In the genomic region with DNA sequence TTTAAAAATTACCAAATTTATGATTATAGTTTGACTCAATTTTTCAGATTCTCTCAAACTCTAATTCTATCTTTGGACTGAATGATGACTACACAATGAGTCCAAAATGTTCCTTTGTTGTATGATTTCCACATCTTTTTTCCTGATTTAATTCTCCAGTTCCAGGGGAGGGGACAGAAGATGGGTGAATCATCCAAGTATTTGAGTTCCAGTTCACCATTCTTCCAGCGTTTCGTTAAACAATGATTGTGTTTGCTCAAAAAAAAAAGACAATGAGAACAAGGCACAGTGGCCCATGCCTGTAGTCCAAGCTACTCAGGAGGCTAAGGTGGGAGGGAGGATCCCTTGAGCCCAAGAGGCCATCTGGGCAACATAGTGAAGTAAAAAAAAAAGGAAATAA, we compare ENCODE assay signal across 16 cellular contexts.
A peak's percentile ranks its signal among the peaks of the same experiment; 100 is the strongest.
DNase-seq lines count a peak whose midpoint lies in the region.
"Had no signal": no experiment of that assay in that cellular context is flagged by ENCODE, and none has a peak within 500 bp of the region (broad histone marks: within the 10 kb centered on the region; RNA-seq: fewer than 3 reads in every experiment).

No MANE protein-coding gene starts in this region.

- DNase-seq in HCEC 1CT (peak; percentile 86), amniotic epithelial cell (ENCODE audit: low read depth) (peak; percentile 76), fibroblast of peridontal ligament (ENCODE audit: extremely low read depth) (peak; percentile 81), stromal cell of bone marrow (ENCODE audit: low read depth) (peak; percentile 72), NCI-H1092 treated with DMSO at 0.1 percent for 48 hours (lab: John Stamatoyannopoulos, UW) (no peak), activated T-cell treated with anti-CD3 and anti-CD28 coated beads for 4 hours (no peak)
- DNase-seq in activated CD4-positive, alpha-beta T cell treated with anti-CD3 and anti-CD28 coated beads for 1 hour = no peak
- DNase-seq: activated CD4-positive, alpha-beta memory T cell treated with anti-CD3 and anti-CD28 coated beads, Interleukin-2, amount 10 ng/mL, durations not matched to agents 7 days and 5 days; activated naive CD8-positive, alpha-beta T cell treated with anti-CD3 and anti-CD28 coated beads, Interleukin-2, amount 10 ng/mL, durations not matched to agents 7 days and 5 days; DMS153; heart left ventricle; naive thymus-derived CD8-positive, alpha-beta T cell; NCI-H146; posterior cingulate gyrus; stimulated activated naive CD4-positive, alpha-beta T cell; trophoblast cell had no signal

Comparison
In these comparisons a context has a peak if more than half of its experiments do, and no peak if none do; other contexts are left out.
1. DNase-seq: peak in HCEC 1CT (single experiment), amniotic epithelial cell (single experiment), fibroblast of peridontal ligament (single experiment) and stromal cell of bone marrow (single experiment); none in activated CD4-positive, alpha-beta T cell treated with anti-CD3 and anti-CD28 coated beads for 1 hour (single experiment), NCI-H1092 treated with DMSO at 0.1 percent for 48 hours (single experiment) and activated T-cell treated with anti-CD3 and anti-CD28 coated beads for 4 hours (single experiment).